19 cellular contexts compared by ENCODE assay signal in the genomic region with DNA sequence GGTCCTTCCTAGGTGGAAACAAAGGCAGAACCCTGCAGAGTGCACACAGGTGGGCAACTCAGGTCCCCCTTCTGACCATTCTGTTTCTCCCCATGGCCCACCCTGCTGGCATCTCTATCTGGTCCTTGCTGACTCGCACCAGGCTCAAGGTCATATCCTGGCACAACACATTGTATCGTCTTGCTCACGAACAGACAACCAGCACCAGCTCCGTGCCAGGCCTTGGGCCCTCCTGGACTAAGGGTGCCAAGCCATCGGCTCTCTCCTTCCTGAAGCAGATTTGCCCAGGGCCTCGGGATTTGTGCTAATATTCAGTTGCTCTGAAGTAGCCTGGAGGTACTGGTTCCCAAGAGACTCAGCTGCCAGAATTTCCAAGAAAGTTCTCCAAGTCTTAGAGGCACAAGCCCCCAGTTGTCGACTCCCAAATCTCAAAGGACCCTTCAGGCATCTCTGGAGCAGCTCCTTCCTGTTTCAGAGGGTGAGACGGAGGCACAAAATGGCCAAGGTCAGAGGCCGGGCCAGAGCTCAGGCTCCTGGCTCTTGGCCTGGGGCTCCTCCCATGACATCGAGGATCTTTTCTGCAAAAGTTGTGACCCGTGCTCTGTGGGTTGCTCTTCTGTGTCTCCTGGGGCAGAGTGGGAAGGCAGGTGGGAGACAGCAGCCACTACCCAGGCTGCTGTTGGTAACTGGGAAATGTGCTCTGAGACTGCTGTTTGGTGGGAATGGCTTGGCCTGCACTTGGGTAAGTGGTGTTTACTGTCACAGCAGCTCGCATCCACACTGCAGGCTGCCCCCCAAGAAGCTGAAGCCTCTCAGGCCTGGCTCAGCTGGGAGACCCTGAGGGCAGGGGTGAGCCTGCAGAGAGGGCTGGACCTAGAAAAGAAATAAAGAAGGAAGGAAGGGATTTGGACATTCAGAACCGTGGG.
A peak's percentile ranks its signal among the peaks of the same experiment; 100 is the strongest.
DNase-seq lines count a peak whose midpoint lies in the region; ATAC-seq, FAIRE-seq and TF ChIP-seq lines count a peak whose summit lies in the region.
"Had no signal": no experiment of that assay in that cellular context is flagged by ENCODE, and none has a peak within 500 bp of the region (broad histone marks: within the 10 kb centered on the region; RNA-seq: fewer than 3 reads in every experiment).

No MANE protein-coding gene starts in this region.

- H3K36me3 ChIP-seq in KOPT-K1 (ENCODE audit: insufficient read depth, low read length) (peaks cover 48% of the 10 kb centered on the region), bronchial epithelial cell (ENCODE audit: control insufficient read depth, insufficient read depth, low read length) (no peaks in the 10 kb centered on the region), lower lobe of right lung (peaks cover 24% of the 10 kb centered on the region), testis (ENCODE audit: low read depth, missing control alignments) (no peaks in the 10 kb centered on the region)

- H3K9me3 ChIP-seq in KOPT-K1 (ENCODE audit: insufficient read depth, low read length, poor library complexity, severe bottlenecking) (no peaks in the 10 kb centered on the region), lower lobe of right lung (no peaks in the 10 kb centered on the region), testis (no peaks in the 10 kb centered on the region)

- no peaks in the 10 kb centered on the region for H3K27me3 Mint-ChIP-seq in activated T-helper 2 cell treated with anti-CD3 and anti-CD28 coated beads, Interferon-gamma antibody, Interleukin-2, Interleukin-4, amounts not matched to agents 10 μg/mL and 5 μg/mL and 100 μg/mL, durations not matched to agents 14 hours and 24 hours and 36 hours (ENCODE audit: low read depth)
- H3K27me3 Mint-ChIP-seq: IgD-negative memory B cell; memory B cell; natural killer cell treated with Interleukin-12 subunit alpha and Interleukin-12 subunit beta and Interleukin-15 and Interleukin-18, amount 100 ng/mL, for 72 hours had no signal

- H3K9me3 Mint-ChIP-seq in activated T-helper 2 cell treated with anti-CD3 and anti-CD28 coated beads, Interferon-gamma antibody, Interleukin-2, Interleukin-4, amounts not matched to agents 10 μg/mL and 5 μg/mL and 100 μg/mL, durations not matched to agents 14 hours and 24 hours and 36 hours, result no peaks in the 10 kb centered on the region
- H3K9me3 Mint-ChIP-seq: activated T-cell treated with anti-CD3 and anti-CD28 coated beads, Interleukin-2, amount 50 U/mL, for 72 hours; IgD-negative memory B cell; memory B cell; natural killer cell treated with Interleukin-12 subunit alpha and Interleukin-12 subunit beta and Interleukin-15 and Interleukin-18, amount 100 ng/mL, for 72 hours had no signal

- 42 to 58% methylated on average over 11 to 13 of the region's 13 CpGs for WGBS in testis, 2 donors

- DNase-seq in bronchial epithelial cell (ENCODE audit: low read depth) (no peak), lower lobe of right lung (no peak), testis (peak; percentile 67), NCI-H146 (lab: John Stamatoyannopoulos, UW) (no peak), frontal cortex (ENCODE audit: low spot score in 2 of 2) (no peak)
- DNase-seq in activated T-helper 2 cell treated with anti-CD3 and anti-CD28 coated beads, Interferon-gamma antibody, Interleukin-2, Interleukin-4, amounts not matched to agents 10 μg/mL and 5 μg/mL and 100 μg/mL, durations not matched to agents 14 hours and 24 hours and 36 hours (ENCODE audit: low spot score), result no peak
- DNase-seq: activated CD8-positive, alpha-beta memory T cell treated with anti-CD3 and anti-CD28 coated beads for 24 hours; activated T-cell treated with anti-CD3 and anti-CD28 coated beads, Interleukin-2, amount 50 U/mL, for 72 hours; MV-4-11; NCI-H2081; NCI-H510A; SHP77 treated with DMSO at 0.1 percent for 48 hours; stimulated activated naive CD8-positive, alpha-beta T cell treated with anti-CD3 and anti-CD28 coated beads, Interleukin-15, Interleukin-2, amounts not matched to agents 100 U/mL and 50 U/mL, for 24 hours had no signal

- TF ChIP-seq POLR2A in testis (IDR thresholded peaks at IDR 0.05), result no peak

- no peak for TF ChIP-seq CTCF in bronchial epithelial cell (IDR thresholded peaks at IDR 0.05; ENCODE audit: insufficient read depth, low read length, severe bottlenecking)
- no peak for TF ChIP-seq CTCF in lower lobe of right lung (IDR thresholded peaks at IDR 0.05)
- no peak for TF ChIP-seq CTCF in testis (IDR thresholded peaks at IDR 0.05)

- no peak overlapping the region for H3K27ac Mint-ChIP-seq in activated T-helper 2 cell treated with anti-CD3 and anti-CD28 coated beads, Interferon-gamma antibody, Interleukin-2, Interleukin-4, amounts not matched to agents 10 μg/mL and 5 μg/mL and 100 μg/mL, durations not matched to agents 14 hours and 24 hours and 36 hours
- H3K27ac Mint-ChIP-seq: activated T-cell treated with anti-CD3 and anti-CD28 coated beads, Interleukin-2, amount 50 U/mL, for 72 hours; IgD-negative memory B cell; memory B cell; natural killer cell treated with Interleukin-12 subunit alpha and Interleukin-12 subunit beta and Interleukin-15 and Interleukin-18, amount 100 ng/mL, for 72 hours had no signal

- FAIRE-seq in bronchial epithelial cell (lab: Jason Lieb, UNC) (peak; percentile 50), frontal cortex (lab: Jason Lieb, UNC) (no peak)
- FAIRE-seq: keratinocyte had no signal

- H3K4me1 ChIP-seq in lower lobe of right lung (peaks cover 12% of the 10 kb centered on the region), testis (peaks cover 8% of the 10 kb centered on the region)

- H3K27me3 ChIP-seq in bronchial epithelial cell (ENCODE audit: control insufficient read depth, insufficient read depth, low read length) (no peaks in the 10 kb centered on the region), lower lobe of right lung (ENCODE audit: low read depth) (no peaks in the 10 kb centered on the region), testis (no peaks in the 10 kb centered on the region)

- intact Hi-C loops in lower lobe of right lung (cut with DNase I), result no loop called here
- intact Hi-C loops in testis (cut with DNase I; ENCODE audit: low total_unique reads), result no loop called here
- intact Hi-C loops in activated T-helper 2 cell treated with anti-CD3 and anti-CD28 coated beads, Interferon-gamma antibody, Interleukin-2, Interleukin-4, amounts not matched to agents 10 μg/mL and 5 μg/mL and 100 μg/mL, durations not matched to agents 14 hours and 24 hours and 36 hours (cut with micrococcal nuclease), result no loop called here

- peak overlapping the region; percentile 39 for H3K27ac ChIP-seq in KOPT-K1 (ENCODE audit: low read depth, low read length, poor library complexity, severe bottlenecking)
- H3K27ac ChIP-seq in lower lobe of right lung, result peak overlapping the region; percentile 18
- no peak overlapping the region for H3K27ac ChIP-seq in testis
- H3K27ac ChIP-seq: GM23248 had no signal

- no peak overlapping the region for H3K4me3 ChIP-seq in bronchial epithelial cell (ENCODE audit: low read depth, low read length)
- H3K4me3 ChIP-seq in lower lobe of right lung, result no peak overlapping the region
- no peak overlapping the region for H3K4me3 ChIP-seq in testis
- H3K4me3 ChIP-seq: GM23248 had no signal

- no peaks in the 10 kb centered on the region for H3K4me1 Mint-ChIP-seq in activated T-helper 2 cell treated with anti-CD3 and anti-CD28 coated beads, Interferon-gamma antibody, Interleukin-2, Interleukin-4, amounts not matched to agents 10 μg/mL and 5 μg/mL and 100 μg/mL, durations not matched to agents 14 hours and 24 hours and 36 hours (ENCODE audit: low read depth)

- no peak overlapping the region for H3K4me3 Mint-ChIP-seq in activated T-helper 2 cell treated with anti-CD3 and anti-CD28 coated beads, Interferon-gamma antibody, Interleukin-2, Interleukin-4, amounts not matched to agents 10 μg/mL and 5 μg/mL and 100 μg/mL, durations not matched to agents 14 hours and 24 hours and 36 hours (ENCODE audit: low read depth)
- H3K4me3 Mint-ChIP-seq: activated T-cell treated with anti-CD3 and anti-CD28 coated beads, Interleukin-2, amount 50 U/mL, for 72 hours; IgD-negative memory B cell; memory B cell; natural killer cell treated with Interleukin-12 subunit alpha and Interleukin-12 subunit beta and Interleukin-15 and Interleukin-18, amount 100 ng/mL, for 72 hours had no signal

- H3K36me3 Mint-ChIP-seq in activated T-helper 2 cell treated with anti-CD3 and anti-CD28 coated beads, Interferon-gamma antibody, Interleukin-2, Interleukin-4, amounts not matched to agents 10 μg/mL and 5 μg/mL and 100 μg/mL, durations not matched to agents 14 hours and 24 hours and 36 hours (ENCODE audit: low read depth), result peaks cover 17% of the 10 kb centered on the region

- no peak for ATAC-seq in lower lobe of right lung
- ATAC-seq: activated T-cell treated with anti-CD3 and anti-CD28 coated beads, Interleukin-2, amount 50 U/mL, for 72 hours; natural killer cell treated with Interleukin-12 subunit alpha and Interleukin-12 subunit beta and Interleukin-15 and Interleukin-18, amount 100 ng/mL, for 72 hours; stimulated activated naive CD8-positive, alpha-beta T cell treated with anti-CD3 and anti-CD28 coated beads, Interleukin-15, Interleukin-2, amounts not matched to agents 100 U/mL and 50 U/mL, for 24 hours had no signal

Comparison
In these comparisons a context has a peak if more than half of its experiments do, and no peak if none do; other contexts are left out.
1. H3K27ac ChIP-seq: peak in KOPT-K1 (single experiment) and lower lobe of right lung (single experiment); none in testis (0 of 2).